ENCODE assay signal across 26 cellular contexts in genomic region chr14:47060050-47060449, GRCh38.
"Had no signal": no experiment of that assay in that cellular context is flagged by ENCODE, and none has a peak within 500 bp of the region (broad histone marks: within the 10 kb centered on the region; RNA-seq: fewer than 3 reads in every experiment).

No MANE protein-coding gene starts in this region.

- H3K9me3 Mint-ChIP-seq: dendritic cell treated with granulocyte-macrophage colony-stimulating factor and Interleukin-4, amounts not matched to agents 40 ng/mL and 50 ng/mL, for 4 days; endodermal cell had no signal

- ATAC-seq: effector memory CD8-positive, alpha-beta T cell; esophagus mucosa; foreskin keratinocyte; gastrocnemius medialis; gastroesophageal sphincter; heart left ventricle; heart right ventricle had no signal

- H3K27me3 Mint-ChIP-seq: dendritic cell treated with granulocyte-macrophage colony-stimulating factor and Interleukin-4, amounts not matched to agents 40 ng/mL and 50 ng/mL, for 4 days; effector memory CD8-positive, alpha-beta T cell had no signal

- H3K27ac Mint-ChIP-seq: dendritic cell treated with granulocyte-macrophage colony-stimulating factor and Interleukin-4, amounts not matched to agents 40 ng/mL and 50 ng/mL, for 4 days; effector memory CD8-positive, alpha-beta T cell; endodermal cell had no signal

- H3K9me3 ChIP-seq: colonic mucosa, esophagus muscularis mucosa, esophagus squamous epithelium, gastrocnemius medialis, gastroesophageal sphincter, heart left ventricle had no signal

- H3K4me1 ChIP-seq: colonic mucosa, esophagus muscularis mucosa, esophagus squamous epithelium, foreskin keratinocyte, gastrocnemius medialis, gastroesophageal sphincter, heart left ventricle, heart right ventricle had no signal

- H3K27ac ChIP-seq: colonic mucosa, coronary artery, dorsolateral prefrontal cortex, epithelial cell of prostate, esophagus muscularis mucosa, esophagus squamous epithelium, foreskin keratinocyte, gastrocnemius medialis, gastroesophageal sphincter, heart left ventricle, heart right ventricle had no signal

- DNase-seq: colonic mucosa; cortex of kidney; dermis blood vessel endothelial cell; dorsolateral prefrontal cortex; effector CD4-positive, alpha-beta T cell; effector CD8-positive, alpha-beta T cell; effector memory CD4-positive, alpha-beta T cell; effector memory CD8-positive, alpha-beta T cell; endodermal cell; erythroblast; esophagus squamous epithelium; foreskin fibroblast; foreskin keratinocyte; foreskin melanocyte; gastrocnemius medialis; glutamatergic neuron; head of caudate nucleus; heart left ventricle; heart right ventricle had no signal

- H3K4me3 Mint-ChIP-seq: dendritic cell treated with granulocyte-macrophage colony-stimulating factor and Interleukin-4, amounts not matched to agents 40 ng/mL and 50 ng/mL, for 4 days; effector memory CD8-positive, alpha-beta T cell; endodermal cell had no signal

- H3K4me3 ChIP-seq: colonic mucosa, coronary artery, dorsolateral prefrontal cortex, esophagus muscularis mucosa, esophagus squamous epithelium, gastrocnemius medialis, gastroesophageal sphincter, heart left ventricle, heart right ventricle had no signal

- H3K27me3 ChIP-seq: colonic mucosa, dorsolateral prefrontal cortex, esophagus muscularis mucosa, esophagus squamous epithelium, foreskin keratinocyte, gastrocnemius medialis, gastroesophageal sphincter, heart right ventricle had no signal

- FAIRE-seq: endothelial cell of umbilical vein had no signal

- H3K36me3 ChIP-seq: colonic mucosa, esophagus muscularis mucosa, esophagus squamous epithelium, gastrocnemius medialis, gastroesophageal sphincter, heart left ventricle, heart right ventricle had no signal
